ENCODE assay signal across 15 cellular contexts in the genomic region with DNA sequence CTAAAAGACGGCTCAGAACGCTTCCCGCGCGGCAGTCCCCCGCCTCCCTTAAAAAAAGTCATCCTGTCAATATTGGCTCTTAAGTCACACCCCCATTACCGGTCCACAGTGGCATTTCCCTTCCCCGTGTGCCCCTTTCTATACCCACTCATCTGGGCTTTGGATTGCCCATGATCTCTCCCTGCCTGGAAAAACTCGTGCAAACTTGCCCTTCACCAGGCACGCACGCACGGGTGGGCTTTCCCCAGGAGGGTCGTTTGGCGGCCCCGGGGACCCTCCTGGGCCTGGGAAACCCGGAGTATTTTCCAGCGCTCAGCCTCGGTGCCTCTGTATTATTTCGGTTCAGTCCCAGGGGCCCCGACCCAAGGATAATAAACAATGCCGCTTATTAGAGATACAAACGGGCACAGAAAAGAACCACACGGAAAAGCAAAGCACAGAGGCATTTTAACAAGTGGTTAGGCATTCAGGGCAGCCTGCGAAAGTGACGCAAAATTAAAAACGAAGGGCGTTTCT. TPM values are rescaled to one million over a fixed set of nuclear protein-coding genes. Genes with fewer than 3 reads are reported as not detected.
DNase-seq lines count a peak whose midpoint lies in the region; ATAC-seq, FAIRE-seq and TF ChIP-seq lines count a peak whose summit lies in the region.
"Had no signal": no experiment of that assay in that cellular context is flagged by ENCODE, and none has a peak within 500 bp of the region (broad histone marks: within the 10 kb centered on the region; RNA-seq: fewer than 3 reads in every experiment).

No MANE protein-coding gene starts in this region.

- H2AFZ ChIP-seq in astrocyte (ENCODE audit: low read depth, low read length), result no peak overlapping the region

- H3K36me3 ChIP-seq in astrocyte (ENCODE audit: insufficient read depth, low read length), result no peaks in the 10 kb centered on the region
- H3K36me3 ChIP-seq in rectal smooth muscle tissue (ENCODE audit: control insufficient read depth, insufficient read depth, low read length), result no peaks in the 10 kb centered on the region
- H3K36me3 ChIP-seq: BE2C had no signal

- H3K27ac ChIP-seq in astrocyte (ENCODE audit: low read depth, low read length) (peak overlapping the region; percentile 20), right cardiac atrium (ENCODE audit: low read length) (peak overlapping the region; percentile 97), rectal smooth muscle tissue (ENCODE audit: low read depth, low read length) (no peak overlapping the region)

- H3K9me3 ChIP-seq in astrocyte (ENCODE audit: insufficient read depth, low read depth, low read length) (no peaks in the 10 kb centered on the region), right cardiac atrium (ENCODE audit: control insufficient read depth, low read length) (no peaks in the 10 kb centered on the region)
- H3K9me3 ChIP-seq: BE2C had no signal

- DNase-seq in COR-L47 (lab: John Stamatoyannopoulos, UW) (peak; percentile 59), astrocyte (ENCODE audit: low read depth) (no peak), right cardiac atrium (peak in 2 of 3 donors; percentile 61 to 64), DMS114 treated with DMSO at 0.1 percent for 48 hours (lab: John Stamatoyannopoulos, UW; ENCODE audit: unreplicated experiment) (no peak), NCI-H69 (lab: John Stamatoyannopoulos, UW) (no peak)
- no peak for DNase-seq in central memory CD4-positive, alpha-beta T cell
- DNase-seq: BE2C; HCEC 1CT; Karpas-422; NCI-H2227 treated with DMSO at 0.1 percent for 48 hours; stimulated activated CD4-positive, alpha-beta T cell treated with anti-CD3 and anti-CD28 coated beads, Interleukin-12 subunit alpha, Interleukin-12 subunit beta, amount 100 ng/mL, for 4 hours had no signal

- FAIRE-seq in astrocyte (lab: Jason Lieb, UNC), result no peak
- FAIRE-seq: frontal cortex had no signal

- peaks cover 73% of the 10 kb centered on the region for H3K27me3 Mint-ChIP-seq in astrocyte (ENCODE audit: low read depth, unreplicated experiment)

- peaks cover 36% of the 10 kb centered on the region for H3K79me2 ChIP-seq in astrocyte (ENCODE audit: insufficient read depth, low read length)

- 27% methylated on average over 27 of the region's 27 CpGs for WGBS in right cardiac atrium

- H3K4me1 Mint-ChIP-seq in astrocyte (ENCODE audit: low read depth, unreplicated experiment), result peaks cover 3% of the 10 kb centered on the region

- H3K4me3 ChIP-seq in astrocyte (ENCODE audit: insufficient read depth, low read depth, low read length), result peak overlapping the region; percentile 46
- H3K4me3 ChIP-seq in right cardiac atrium (ENCODE audit: low read length), result peak overlapping the region; percentile 33
- peak overlapping the region; percentile 54 for H3K4me3 ChIP-seq in rectal smooth muscle tissue (ENCODE audit: low read length)

- intact Hi-C loops in right cardiac atrium (cut with DNase I), result loop anchor here (2.0 to 10.0 kb wide), 7 partner anchors 27 to 925 kb away; no protein-coding TSS in a partner anchor

- H3K27me3 ChIP-seq in astrocyte (ENCODE audit: insufficient read depth, low read length) (peaks cover 90% of the 10 kb centered on the region), right cardiac atrium (ENCODE audit: control insufficient read depth, insufficient read depth) (no peaks in the 10 kb centered on the region), rectal smooth muscle tissue (ENCODE audit: control insufficient read depth, insufficient read depth, low read length) (peaks cover 36% of the 10 kb centered on the region)
- H3K27me3 ChIP-seq: BE2C had no signal

- no peaks in the 10 kb centered on the region for H3K9me3 Mint-ChIP-seq in astrocyte (ENCODE audit: unreplicated experiment)
- H3K9me3 Mint-ChIP-seq: brain had no signal

- peak overlapping the region; percentile 80 for H3K4me2 ChIP-seq in astrocyte (ENCODE audit: low read length)

- ATAC-seq in right cardiac atrium (no peak), HG02610 (IDR thresholded peaks at IDR 0.05; ENCODE audit: unreplicated experiment) (no peak)

- no peak overlapping the region for H3K27ac Mint-ChIP-seq in astrocyte (ENCODE audit: unreplicated experiment)

- no peak for TF ChIP-seq CTCF in astrocyte (IDR thresholded peaks at IDR 0.05; ENCODE audit: insufficient read depth, low read depth, low read length)

- no peaks in the 10 kb centered on the region for H3K36me3 Mint-ChIP-seq in astrocyte (ENCODE audit: low read depth, unreplicated experiment)
- H3K36me3 Mint-ChIP-seq: brain had no signal

- H3K9ac ChIP-seq in astrocyte (ENCODE audit: low read length) (peak overlapping the region; percentile 62), rectal smooth muscle tissue (ENCODE audit: low read length) (no peak overlapping the region)

- H3K4me3 Mint-ChIP-seq in astrocyte (ENCODE audit: unreplicated experiment), result peak overlapping the region; percentile 29

- no peaks in the 10 kb centered on the region for H4K20me1 ChIP-seq in astrocyte (ENCODE audit: insufficient read depth, low read length)

- peaks cover 42% of the 10 kb centered on the region for H3K4me1 ChIP-seq in astrocyte (ENCODE audit: insufficient read depth, low read length)
- peaks cover 9% of the 10 kb centered on the region for H3K4me1 ChIP-seq in right cardiac atrium (ENCODE audit: control insufficient read depth, insufficient read depth, low read length)
- peaks cover 11% of the 10 kb centered on the region for H3K4me1 ChIP-seq in rectal smooth muscle tissue (ENCODE audit: control insufficient read depth, insufficient read depth, low read length)

RNA-seq across cellular contexts. Expression of a gene that starts 35.9 kb away (rescaled TPM):
- total RNA-seq in astrocyte, result 8.8 and 9.4 TPM in 2 replicates
- total RNA-seq in right cardiac atrium, result 100 to 1,000 TPM; 125 to 143 (median 134) TPM
- 22.5 TPM for polyA plus RNA-seq in right cardiac atrium

Comparison
In these comparisons a context has a peak if more than half of its experiments do, and no peak if none do; other contexts are left out.
1. DNase-seq: peak in COR-L47 (single experiment) and right cardiac atrium (2 of 3); none in astrocyte (single experiment), DMS114 treated with DMSO at 0.1 percent for 48 hours (single experiment), central memory CD4-positive, alpha-beta T cell (single experiment) and NCI-H69 (single experiment).
2. RNA of a gene that starts 35.9 kb away (total RNA-seq): 125 to 143 TPM in right cardiac atrium; 8.8 to 9.4 TPM in astrocyte; every median in the first group is over 10 times any median in the second.
3. Peak in every context shown above with its lines, with median percentiles within 50 percentile points of each other: H3K4me3 ChIP-seq.